8 cellular contexts compared by ENCODE assay signal in genomic region chr16:2969545-2970521, GRCh38. TPM values are rescaled to one million over a fixed set of nuclear protein-coding genes. Genes with fewer than 3 reads are reported as not detected.
DNase-seq lines count a peak whose midpoint lies in the region; ATAC-seq, FAIRE-seq and TF ChIP-seq lines count a peak whose summit lies in the region.

No MANE protein-coding gene starts in this region.

- TF ChIP-seq CTCF in WI38 (IDR thresholded peaks at IDR 0.05; ENCODE audit: low read depth, low read length) (peak; percentile 19; the same call in 1 of the 2 replicates), kidney (IDR thresholded peaks at IDR 0.05; ENCODE audit: borderline replicate concordance, extremely low read depth, insufficient read depth) (peak; percentile 12)

- no peak for ATAC-seq in HG03039 (IDR thresholded peaks at IDR 0.05; ENCODE audit: unreplicated experiment)

- H3K27ac ChIP-seq in caudate nucleus (ENCODE audit: low read depth, low read length) (peak overlapping the region; percentile 88), kidney (ENCODE audit: low read depth in 2 of 2, low read length in 2 of 2) (no peak overlapping the region)

- no peak overlapping the region for H3K9ac ChIP-seq in kidney (ENCODE audit: low read length in 2 of 2)

- no peaks in the 10 kb centered on the region for H3K9me3 ChIP-seq in kidney (ENCODE audit: control insufficient read depth in 1 of 2, low read length in 2 of 2)

- intact Hi-C loops in kidney (cut with DNase I): no loop called here

- peaks cover 0 to 8% of the 10 kb centered on the region in 2 donors for H3K4me1 ChIP-seq in kidney (ENCODE audit: control insufficient read depth in 1 of 2, insufficient read depth in 1 of 2, low read depth in 1 of 2, low read length in 2 of 2)

- FAIRE-seq in kidney (lab: Jason Lieb, UNC): no peak

- DNase-seq in ELF-1 (ENCODE audit: low read depth, low spot score) (peak; percentile 84), H4 (ENCODE audit: low spot score) (peak; percentile 50), NCI-H1930 (lab: John Stamatoyannopoulos, UW) (peak; percentile 51 to 56), caudate nucleus (lab: John Stamatoyannopoulos, UW) (peak in 53 of 61 donors; percentile 24 to 83 (median 57)), kidney (peak; percentile 85)
- peak; percentile 91 for DNase-seq in stimulated activated CD4-positive, alpha-beta T cell treated with anti-CD3 and anti-CD28 coated beads, Interleukin-15, amount 100 ng/mL, for 24 hours

- no peaks in the 10 kb centered on the region for H3K36me3 ChIP-seq in kidney (ENCODE audit: control insufficient read depth in 1 of 2, insufficient read depth in 2 of 2, low read length in 2 of 2)

- peak overlapping the region; percentile 65 for H3K4me3 ChIP-seq in WI38 (ENCODE audit: low read depth, low read length)
- peak overlapping the region; percentile 38 to 54 for H3K4me3 ChIP-seq in kidney (ENCODE audit: low read length in 2 of 2)

RNA-seq across cellular contexts. Expression of gene PAQR4, which starts 0.7 kb away (rescaled TPM):
- total RNA-seq in H4 (2014; rRNA removed; shearing (Covaris generic)): 14.4 and 17.9 TPM in 2 replicates
- total RNA-seq in kidney: 5.9 TPM
- polyA plus RNA-seq in kidney (ENCODE audit: insufficient read depth, low read depth, low replicate concordance): 3.5 TPM

RNA-seq across cellular contexts. Expression of gene KREMEN2, which starts 5.8 kb away (rescaled TPM):
- 6.0 and 11.0 TPM in 2 replicates for total RNA-seq in H4 (2014; rRNA removed; shearing (Covaris generic))
- not detected for total RNA-seq in kidney
- not detected for polyA plus RNA-seq in kidney (ENCODE audit: insufficient read depth, low read depth, low replicate concordance)

RNA-seq across cellular contexts. Expression of gene PKMYT1, which starts 10.4 kb away (rescaled TPM):
- total RNA-seq in H4 (2014; rRNA removed; shearing (Covaris generic)): 19.9 and 26.0 TPM in 2 replicates
- 2.2 TPM for total RNA-seq in kidney
- polyA plus RNA-seq in kidney (ENCODE audit: insufficient read depth, low read depth, low replicate concordance): 0.97 TPM

RNA-seq across cellular contexts. Expression of gene CLDN9, which starts 42.9 kb away (rescaled TPM):
- total RNA-seq in H4 (2014; rRNA removed; shearing (Covaris generic)): not detected in 2 replicates
- 0.60 TPM for total RNA-seq in kidney
- not detected for polyA plus RNA-seq in kidney (ENCODE audit: insufficient read depth, low read depth, low replicate concordance)

RNA-seq across cellular contexts. Expression of gene CLDN6, which starts 48.1 kb away (rescaled TPM):
- total RNA-seq in H4 (2014; rRNA removed; shearing (Covaris generic)): 2.0 TPM in 1 of 2 replicates, not detected in the other
- 0.47 TPM for total RNA-seq in kidney
- not detected for polyA plus RNA-seq in kidney (ENCODE audit: insufficient read depth, low read depth, low replicate concordance)
